26 cellular contexts compared by ENCODE assay signal in genomic region chr1:48725331-48725730, GRCh38. TPM values are rescaled to one million over a fixed set of nuclear protein-coding genes. Genes with fewer than 3 reads are reported as not detected.
DNase-seq lines count a peak whose midpoint lies in the region; ATAC-seq and TF ChIP-seq lines count a peak whose summit lies in the region.
"Had no signal": no experiment of that assay in that cellular context is flagged by ENCODE, and none has a peak within 500 bp of the region (broad histone marks: within the 10 kb centered on the region; RNA-seq: fewer than 3 reads in every experiment).

No MANE protein-coding gene starts in this region.

- H3K9ac ChIP-seq in GM23248, result no peak overlapping the region

- H2AFZ ChIP-seq in GM23248, result no peak overlapping the region
- H2AFZ ChIP-seq: PC-9 had no signal

- in situ Hi-C loops in GM23248 (cut with MboI), result no loop called here

- H3K27ac Mint-ChIP-seq in activated CD8-positive, alpha-beta T cell treated with anti-CD3 and anti-CD28 coated beads for 36 hours, result no peak overlapping the region
- H3K27ac Mint-ChIP-seq: CD4-positive, alpha-beta memory T cell had no signal

- intact Hi-C loops in activated CD8-positive, alpha-beta T cell treated with anti-CD3 and anti-CD28 coated beads for 36 hours (cut with micrococcal nuclease), result no loop called here

- no peak overlapping the region for H3K4me3 ChIP-seq in AG10803 (ENCODE audit: low read length)
- H3K4me3 ChIP-seq in GM23248, result no peak overlapping the region
- H3K4me3 ChIP-seq: PC-9, SJSA1 had no signal

- H3K9me2 ChIP-seq in GM23248 (ENCODE audit: insufficient read depth), result no peaks in the 10 kb centered on the region

- H3K9me3 ChIP-seq in GM23248 (ENCODE audit: low read depth), result no peaks in the 10 kb centered on the region
- H3K9me3 ChIP-seq: Caco-2, SJSA1 had no signal

- 8 to 19% methylated on average over 1 of the region's 1 CpG for whole genome bisulfite sequencing in GM23248 (ENCODE audit: low coverage in 1 of 2, low lambda C conversion rate in 2 of 2, missing lambda C conversion rate in 2 of 2), 2 experiments

- H4K20me1 ChIP-seq in GM23248 (ENCODE audit: insufficient read depth), result no peaks in the 10 kb centered on the region

- no peaks in the 10 kb centered on the region for H3K4me1 ChIP-seq in GM23248 (ENCODE audit: insufficient read depth)
- H3K4me1 ChIP-seq: Caco-2, SJSA1 had no signal

- H3K9me3 Mint-ChIP-seq in activated CD8-positive, alpha-beta T cell treated with anti-CD3 and anti-CD28 coated beads for 36 hours, result no peaks in the 10 kb centered on the region

- H3K36me3 ChIP-seq in GM23248 (ENCODE audit: low read depth), result no peaks in the 10 kb centered on the region
- H3K36me3 ChIP-seq: SJSA1 had no signal

- POLR2A ChIA-PET in activated CD8-positive, alpha-beta T cell treated with anti-CD3 and anti-CD28 coated beads for 36 hours (lab: Charles Lee), result no interaction called here

- DNase-seq in AG10803 (ENCODE audit: low read depth) (peak; percentile 6), GM23248 (peak; percentile 14), astrocyte of the hippocampus (ENCODE audit: low read depth, low spot score) (peak; percentile 29), kidney glomerular epithelial cell (lab: John Stamatoyannopoulos, UW) (peak; percentile 3), DMS153 (lab: John Stamatoyannopoulos, UW) (no peak)
- DNase-seq in activated CD8-positive, alpha-beta T cell treated with anti-CD3 and anti-CD28 coated beads for 36 hours, result no peak
- DNase-seq: C1 segment of cervical spinal cord; Caco-2; CD4-positive, alpha-beta memory T cell; DMS79; GF-D8; KG1; MM.1S; NCI-H1417; NCI-H1694; NCI-H2029 treated with DMSO at 0.1 percent for 48 hours; NCI-H446 treated with DMSO at 0.1 percent for 48 hours; NCI-H526; NCI-H82; NK-92 treated with Interleukin-12 subunit alpha and Interleukin-12 subunit beta, amount 100 ng/mL, for 24 hours; PC-9; Right ventricle myocardium superior; RPMI8226 had no signal

- H3K27me3 ChIP-seq in GM23248 (replicated peaks; ENCODE audit: insufficient read depth), result no peaks in the 10 kb centered on the region; the same call in 1 of the 2 replicates
- H3K27me3 ChIP-seq: SJSA1 had no signal

- TF ChIP-seq CTCF in AG10803 (conservative IDR thresholded peaks at IDR 0.05; ENCODE audit: low read length), result no peak
- TF ChIP-seq CTCF in activated CD8-positive, alpha-beta T cell treated with anti-CD3 and anti-CD28 coated beads for 36 hours (IDR thresholded peaks at IDR 0.05), result no peak

- peaks cover 17% of the 10 kb centered on the region for H3K4me1 Mint-ChIP-seq in activated CD8-positive, alpha-beta T cell treated with anti-CD3 and anti-CD28 coated beads for 36 hours (ENCODE audit: low read depth)
- H3K4me1 Mint-ChIP-seq: CD4-positive, alpha-beta memory T cell had no signal

- H3K27me3 Mint-ChIP-seq in activated CD8-positive, alpha-beta T cell treated with anti-CD3 and anti-CD28 coated beads for 36 hours, result no peaks in the 10 kb centered on the region

- CTCF ChIA-PET in activated CD8-positive, alpha-beta T cell treated with anti-CD3 and anti-CD28 coated beads for 36 hours (lab: Charles Lee), result no interaction called here

- no peak for ATAC-seq in activated CD8-positive, alpha-beta T cell treated with anti-CD3 and anti-CD28 coated beads for 36 hours
- no peak for ATAC-seq in GM18873 (IDR thresholded peaks at IDR 0.05; ENCODE audit: low FRiP score, unreplicated experiment)

- H3K79me2 ChIP-seq in GM23248 (ENCODE audit: insufficient read depth), result no peaks in the 10 kb centered on the region

- no peaks in the 10 kb centered on the region for H3F3A ChIP-seq in GM23248 (ENCODE audit: insufficient read depth)

- H3K4me2 ChIP-seq in GM23248 (ENCODE audit: unreplicated experiment), result no peak overlapping the region
- H3K4me2 ChIP-seq: PC-9 had no signal

- H3K36me3 Mint-ChIP-seq in activated CD8-positive, alpha-beta T cell treated with anti-CD3 and anti-CD28 coated beads for 36 hours (ENCODE audit: low read depth), result peaks cover 22% of the 10 kb centered on the region
- H3K36me3 Mint-ChIP-seq: CD4-positive, alpha-beta memory T cell had no signal

- H3K4me3 Mint-ChIP-seq in activated CD8-positive, alpha-beta T cell treated with anti-CD3 and anti-CD28 coated beads for 36 hours, result no peak overlapping the region
- H3K4me3 Mint-ChIP-seq: CD4-positive, alpha-beta memory T cell had no signal

- H3K27ac ChIP-seq in GM23248, result no peak overlapping the region
- H3K27ac ChIP-seq: PC-9, SJSA1 had no signal

RNA-seq across cellular contexts. Expression of gene BEND5, which starts 51.4 kb away (rescaled TPM):
- not detected in 2 replicates for total RNA-seq in GM23248 (2014; rRNA removed; shearing (Covaris generic))
- 0.63 TPM in 1 of 2 replicates, not detected in the other for polyA plus RNA-seq in GM23248 (2016; fragmentation: Nextera tagmentation; extraction: Ambion mirVana)
- total RNA-seq in activated CD8-positive, alpha-beta T cell treated with anti-CD3 and anti-CD28 coated beads for 36 hours, result 10 to 100 TPM; 62.6 to 73.6 TPM
- total RNA-seq: A172, PC-9, SJSA1 had no signal

Comparison
In these comparisons a context has a peak if more than half of its experiments do, and no peak if none do; other contexts are left out.
1. DNase-seq: peak in AG10803 (single experiment), GM23248 (single experiment), astrocyte of the hippocampus (single experiment) and kidney glomerular epithelial cell (single experiment); none in DMS153 (single experiment) and activated CD8-positive, alpha-beta T cell treated with anti-CD3 and anti-CD28 coated beads for 36 hours (single experiment).
2. RNA of gene BEND5, which starts 51.4 kb away (total RNA-seq): 62.6 to 73.6 TPM in activated CD8-positive, alpha-beta T cell treated with anti-CD3 and anti-CD28 coated beads for 36 hours; not detected in GM23248; every median in the first group is over 10 times any median in the second.